ENCODE assay signal across 1 cellular context in genomic region chr20:36540551-36541211, GRCh38.
TF ChIP-seq lines count a peak whose summit lies in the region.

No MANE protein-coding gene starts in this region.

TF ChIP-seq in GM12878, 131 proteins besides CTCF, POLR2A, EP300 and RAD21 (continued from another document):
- TF ChIP-seq ZNF687 (IDR thresholded peaks at IDR 0.05) (no peak), CHD2 (IDR thresholded peaks at IDR 0.05; ENCODE audit: borderline replicate concordance, low read depth, low read length) (no peak), CEBPB (IDR thresholded peaks at IDR 0.05; ENCODE audit: borderline replicate concordance in 1 of 2, low read depth in 2 of 2, low read length in 2 of 2) (no peak), PBX3 (IDR thresholded peaks at IDR 0.05; ENCODE audit: insufficient replicate concordance, low read depth, low read length) (no peak), BHLHE40 (IDR thresholded peaks at IDR 0.05; ENCODE audit: borderline replicate concordance in 1 of 2, low read depth in 2 of 2, low read length in 1 of 2) (no peak), IRF5 (IDR thresholded peaks at IDR 0.05; ENCODE audit: borderline replicate concordance) (no peak), POLR2AphosphoS2 (IDR thresholded peaks at IDR 0.05; ENCODE audit: low read depth, low read length) (no peak)
